In genomic region chr11:111733655-111734088, GRCh38 we compare ENCODE assay signal across 9 cellular contexts. TPM values are rescaled to one million over a fixed set of nuclear protein-coding genes. Genes with fewer than 3 reads are reported as not detected.
A peak's percentile ranks its signal among the peaks of the same experiment; 100 is the strongest.
DNase-seq lines count a peak whose midpoint lies in the region; ATAC-seq and TF ChIP-seq lines count a peak whose summit lies in the region.
"Had no signal": no experiment of that assay in that cellular context is flagged by ENCODE, and none has a peak within 500 bp of the region (broad histone marks: within the 10 kb centered on the region; RNA-seq: fewer than 3 reads in every experiment).

No MANE protein-coding gene starts in this region.

- no peak for ATAC-seq in GM21515 (IDR thresholded peaks at IDR 0.05; ENCODE audit: unreplicated experiment)

- 45 to 46% methylated on average over 9 of the region's 9 CpGs for WGBS in esophagus, 2 donors
- 48 to 54% methylated on average over 8 to 9 of the region's 9 CpGs for WGBS in tibial nerve, 2 donors

- H3K4me1 ChIP-seq in esophagus (ENCODE audit: control insufficient read depth in 2 of 2, insufficient read depth in 2 of 2, low read length in 1 of 2) (peaks cover 10 to 40% of the 10 kb centered on the region in 2 donors), tibial nerve (peaks cover 0 to 97% (median 73%) of the 10 kb centered on the region in 4 donors)

- POLR2A ChIA-PET in RWPE1 (lab: Yijun Ruan, JAX; ENCODE audit: low non-redundant PET) = no interaction called here

- H3K27ac ChIP-seq in RWPE1 = peak overlapping the region; percentile 87
- peak overlapping the region; percentile 73 to 95 for H3K27ac ChIP-seq in esophagus (ENCODE audit: low read depth in 2 of 2, low read length in 1 of 2)
- peak overlapping the region; percentile 90 to 99 (median 94) for H3K27ac ChIP-seq in tibial nerve

- TF ChIP-seq CTCF in RWPE1 (conservative IDR thresholded peaks at IDR 0.05; ENCODE audit: low read depth) (no peak), tibial nerve (IDR thresholded peaks at IDR 0.05) (no peak)

- no peak for TF ChIP-seq EP300 in tibial nerve (IDR thresholded peaks at IDR 0.05)

- DNase-seq in RWPE1 (ENCODE audit: low spot score) = no peak
- DNase-seq in myocyte (ENCODE audit: low read depth) = peak; percentile 17
- no peak for DNase-seq in tibial nerve (ENCODE audit: low spot score in 2 of 2)
- DNase-seq in LoVo (ENCODE audit: low spot score) = no peak
- DNase-seq in NCI-H1105 treated with DMSO at 0.1 percent for 48 hours (lab: John Stamatoyannopoulos, UW) = no peak
- DNase-seq: activated CD8-positive, alpha-beta memory T cell treated with anti-CD3 and anti-CD28 coated beads for 24 hours; SW 1271 had no signal

- no peaks in the 10 kb centered on the region for H3K9me3 ChIP-seq in esophagus (ENCODE audit: control insufficient read depth in 2 of 2, insufficient read depth in 1 of 2, low read depth in 1 of 2, low read length in 1 of 2)
- H3K9me3 ChIP-seq in tibial nerve = no peaks in the 10 kb centered on the region

- CTCF ChIA-PET in RWPE1 (lab: Yijun Ruan, JAX) = no interaction called here

- H3K27me3 ChIP-seq in esophagus (ENCODE audit: control insufficient read depth in 1 of 2, insufficient read depth in 2 of 2, low read length in 2 of 2) = no peaks in the 10 kb centered on the region
- H3K27me3 ChIP-seq in tibial nerve = no peaks in the 10 kb centered on the region

- H3K4me3 ChIP-seq in esophagus (ENCODE audit: low read depth in 1 of 2, low read length in 2 of 2) = no peak overlapping the region
- H3K4me3 ChIP-seq in tibial nerve = no peak overlapping the region

- H3K36me3 ChIP-seq in esophagus (ENCODE audit: control insufficient read depth in 2 of 2, insufficient read depth in 2 of 2, low read length in 1 of 2) = peaks cover 0 to 3% of the 10 kb centered on the region in 2 donors
- no peaks in the 10 kb centered on the region for H3K36me3 ChIP-seq in tibial nerve

- TF ChIP-seq POLR2A in tibial nerve (IDR thresholded peaks at IDR 0.05) = no peak

RNA-seq across cellular contexts. Expression of gene PPP2R1B, which starts 32.5 kb away (rescaled TPM):
- 1 to 10 TPM; 6.3 to 9.5 TPM for polyA plus RNA-seq in esophagus
- total RNA-seq in myocyte = 12.7 and 15.7 TPM in 2 replicates
- polyA plus RNA-seq in myocyte (2012) = 8.8 TPM
- 10 to 100 TPM; 20.8 to 41.4 (median 25.1) TPM for total RNA-seq in tibial nerve
